Comparison of ENCODE assay signal across 8 cellular contexts in genomic region chr12:90940872-90941499, GRCh38. TPM values are rescaled to one million over a fixed set of nuclear protein-coding genes. Genes with fewer than 3 reads are reported as not detected.
DNase-seq lines count a peak whose midpoint lies in the region; ATAC-seq, FAIRE-seq and TF ChIP-seq lines count a peak whose summit lies in the region.

No MANE protein-coding gene starts in this region.

- WGBS in ovary, 3 donors: 42 to 49% (median 48%) methylated on average over 3 of the region's 3 CpGs

- H3K9me3 ChIP-seq in SK-N-MC (ENCODE audit: low read depth, low read length): no peaks in the 10 kb centered on the region
- H3K9me3 ChIP-seq in upper lobe of right lung: no peaks in the 10 kb centered on the region
- no peaks in the 10 kb centered on the region for H3K9me3 ChIP-seq in ovary

- no peaks in the 10 kb centered on the region for H3K4me1 ChIP-seq in upper lobe of right lung
- H3K4me1 ChIP-seq in ovary (ENCODE audit: insufficient read depth): no peaks in the 10 kb centered on the region

- H3K9ac ChIP-seq in SK-N-MC (ENCODE audit: insufficient read length): no peak overlapping the region

- H3K36me3 ChIP-seq in GM06990 (ENCODE audit: control insufficient read depth, insufficient read depth, low read length): no peaks in the 10 kb centered on the region
- H3K36me3 ChIP-seq in SK-N-MC (ENCODE audit: insufficient read depth, low read length): no peaks in the 10 kb centered on the region
- H3K36me3 ChIP-seq in upper lobe of right lung: no peaks in the 10 kb centered on the region
- H3K36me3 ChIP-seq in ovary: no peaks in the 10 kb centered on the region

- H3K27ac ChIP-seq in SK-N-MC (no peak overlapping the region), upper lobe of right lung (no peak overlapping the region), ovary (no peak overlapping the region)

- intact Hi-C loops in upper lobe of right lung (cut with DNase I) (no loop called here), ovary (cut with DNase I) (no loop called here)

- no peak for TF ChIP-seq POLR2A in ovary (IDR thresholded peaks at IDR 0.05)

- H3K27me3 ChIP-seq in GM06990 (replicated peaks; ENCODE audit: control insufficient read depth, insufficient read depth, low read length) (no peaks in the 10 kb centered on the region), upper lobe of right lung (no peaks in the 10 kb centered on the region), ovary (no peaks in the 10 kb centered on the region)

- DNase-seq in GM06990 (ENCODE audit: extremely low read depth, insufficient read length) (no peak), M059J (ENCODE audit: low read depth) (peak; percentile 57), SK-N-MC (ENCODE audit: low read depth, low spot score) (peak; percentile 52), frontal cortex (ENCODE audit: low spot score in 2 of 2) (no peak), upper lobe of right lung (no peak), GM19238 (ENCODE audit: insufficient read length, low spot score) (no peak), ovary (no peak)

- ATAC-seq in GM21717 (IDR thresholded peaks at IDR 0.05; ENCODE audit: unreplicated experiment) (peak; percentile 65), upper lobe of right lung (peak; percentile 47)

- FAIRE-seq in frontal cortex (lab: Jason Lieb, UNC): peak; percentile 77

- no peak overlapping the region for H3K4me3 ChIP-seq in GM06990 (replicated peaks; ENCODE audit: low read depth, low read length)
- no peak overlapping the region for H3K4me3 ChIP-seq in SK-N-MC
- H3K4me3 ChIP-seq in upper lobe of right lung: no peak overlapping the region
- no peak overlapping the region for H3K4me3 ChIP-seq in ovary

- no peak for TF ChIP-seq EP300 in ovary (IDR thresholded peaks at IDR 0.05)

- TF ChIP-seq CTCF in GM06990 (IDR thresholded peaks at IDR 0.05; ENCODE audit: insufficient read depth, low read length, poor library complexity, severe bottlenecking): peak; percentile 62
- peak; percentile 58 for TF ChIP-seq CTCF in upper lobe of right lung (IDR thresholded peaks at IDR 0.05)
- TF ChIP-seq CTCF in ovary (IDR thresholded peaks at IDR 0.05): no peak

RNA-seq across cellular contexts. Expression of gene CCER1, which starts 14.0 kb away (rescaled TPM):
- not detected in 2 replicates for total RNA-seq in M059J (2014; rRNA removed; shearing (Covaris generic))
- not detected for total RNA-seq in frontal cortex
- total RNA-seq in upper lobe of right lung: not detected
- total RNA-seq in ovary: not detected
- not detected for polyA plus RNA-seq in ovary

Comparison
In these comparisons a context has a peak if more than half of its experiments do, and no peak if none do; other contexts are left out.
1. DNase-seq: peak in M059J (single experiment) and SK-N-MC (single experiment); none in GM06990 (single experiment), frontal cortex (0 of 2), upper lobe of right lung (single experiment), GM19238 (single experiment) and ovary (0 of 5).
2. CTCF ChIP-seq: peak in GM06990 (single experiment) and upper lobe of right lung (single experiment); none in ovary (0 of 3).